Comparison of ENCODE assay signal across 12 cellular contexts in genomic region chr14:20247651-20248246, GRCh38. TPM values are rescaled to one million over a fixed set of nuclear protein-coding genes. Genes with fewer than 3 reads are reported as not detected.
A peak's percentile ranks its signal among the peaks of the same experiment; 100 is the strongest.
DNase-seq lines count a peak whose midpoint lies in the region; ATAC-seq and TF ChIP-seq lines count a peak whose summit lies in the region.
"Had no signal": no experiment of that assay in that cellular context is flagged by ENCODE, and none has a peak within 500 bp of the region (broad histone marks: within the 10 kb centered on the region; RNA-seq: fewer than 3 reads in every experiment).

No MANE protein-coding gene starts in this region.

- H3K27ac ChIP-seq in C4-2B (no peak overlapping the region), endodermal cell (ENCODE audit: low read depth, low read length) (no peak overlapping the region)
- H3K27ac ChIP-seq: tibial artery had no signal

- H3K9me3 ChIP-seq in endodermal cell (ENCODE audit: control insufficient read depth, low read length) = peaks cover 49% of the 10 kb centered on the region

- H3K36me3 Mint-ChIP-seq in endodermal cell (ENCODE audit: low read depth) (no peaks in the 10 kb centered on the region), natural killer cell (peaks cover 8% of the 10 kb centered on the region)

- H3K4me3 ChIP-seq in endodermal cell (ENCODE audit: low read length) = no peak overlapping the region
- H3K4me3 ChIP-seq: tibial artery had no signal

- TF ChIP-seq CTCF in C4-2B (conservative IDR thresholded peaks at IDR 0.05) (peak; percentile 82), GM13976 (IDR thresholded peaks at IDR 0.05; ENCODE audit: borderline replicate concordance, control extremely low read depth, extremely low read depth, insufficient read depth, missing control alignments) (peak; percentile 4), endodermal cell (conservative IDR thresholded peaks at IDR 0.05) (peak; percentile 64), natural killer cell (IDR thresholded peaks at IDR 0.05) (no peak)

- H3K4me1 ChIP-seq in endodermal cell (ENCODE audit: control insufficient read depth, insufficient read depth, low read length) = no peaks in the 10 kb centered on the region
- H3K4me1 ChIP-seq: tibial artery had no signal

- no peaks in the 10 kb centered on the region for H3K36me3 ChIP-seq in endodermal cell (ENCODE audit: control insufficient read depth, insufficient read depth, low read length)

- intact Hi-C loops in natural killer cell (cut with micrococcal nuclease) = no loop called here

- no peaks in the 10 kb centered on the region for H3K27me3 ChIP-seq in endodermal cell (ENCODE audit: control insufficient read depth, insufficient read depth, low read length, poor library complexity, severe bottlenecking)
- H3K27me3 ChIP-seq: tibial artery had no signal

- H3K4me3 Mint-ChIP-seq in endodermal cell = no peak overlapping the region
- H3K4me3 Mint-ChIP-seq in natural killer cell = no peak overlapping the region

- ATAC-seq in natural killer cell = no peak
- ATAC-seq in HG03196 (IDR thresholded peaks at IDR 0.05; ENCODE audit: unreplicated experiment) = no peak

- H3K27ac Mint-ChIP-seq in endodermal cell (no peak overlapping the region), natural killer cell (no peak overlapping the region)

- peaks cover 58% of the 10 kb centered on the region for H3K9me3 Mint-ChIP-seq in endodermal cell
- H3K9me3 Mint-ChIP-seq in natural killer cell = peaks cover 10% of the 10 kb centered on the region in 2 donors

- in situ Hi-C loops in GM13976 (cut with MboI; ENCODE audit: low sequenced_read_pairs, unreplicated experiment) = no loop called here

- H3K27me3 Mint-ChIP-seq in endodermal cell (ENCODE audit: insufficient read depth) = no peaks in the 10 kb centered on the region
- no peaks in the 10 kb centered on the region for H3K27me3 Mint-ChIP-seq in natural killer cell (ENCODE audit: low read depth in 2 of 2)

- DNase-seq in GM13976 (ENCODE audit: low spot score) = no peak
- DNase-seq in NCI-H748 treated with DMSO at 0.1 percent for 48 hours (lab: John Stamatoyannopoulos, UW) = peak; percentile 5
- DNase-seq in endodermal cell = no peak
- no peak for DNase-seq in activated CD8-positive, alpha-beta memory T cell treated with anti-CD3 and anti-CD28 coated beads for 24 hours
- no peak for DNase-seq in natural killer cell
- no peak for DNase-seq in occipital lobe (lab: John Stamatoyannopoulos, UW)
- DNase-seq: islet precursor cell, tibial artery had no signal

- 73 to 76% methylated on average over 2 to 3 of the region's 3 CpGs for whole genome bisulfite sequencing in endodermal cell (ENCODE audit: insufficient coverage in 1 of 2, insufficient read length in 1 of 2), 2 experiments

- H3K4me1 Mint-ChIP-seq in endodermal cell (no peaks in the 10 kb centered on the region), natural killer cell (no peaks in the 10 kb centered on the region)

- no peak overlapping the region for H3K9ac ChIP-seq in endodermal cell (ENCODE audit: extremely low read depth, low read length, poor library complexity, severe bottlenecking)

RNA-seq across cellular contexts. Expression of gene OR11H4, which starts 8.7 kb away (rescaled TPM):
- total RNA-seq in endodermal cell = not detected
- not detected for polyA plus RNA-seq in endodermal cell (2013, experiment 1 of 2)
- polyA plus RNA-seq in endodermal cell (2013, experiment 2 of 2) = not detected
- not detected for total RNA-seq in natural killer cell
- total RNA-seq in occipital lobe = not detected
- total RNA-seq: endothelial cell of umbilical vein, RPMI7951 had no signal
- polyA plus RNA-seq: endothelial cell of umbilical vein had no signal

RNA-seq across cellular contexts. Expression of gene OR11H7, which starts 19.0 kb away (rescaled TPM):
- total RNA-seq in endodermal cell (not detected), natural killer cell (not detected), occipital lobe (not detected)
- polyA plus RNA-seq in endodermal cell (2013, experiment 1 of 2) = not detected
- not detected for polyA plus RNA-seq in endodermal cell (2013, experiment 2 of 2)
- total RNA-seq: endothelial cell of umbilical vein, RPMI7951 had no signal
- polyA plus RNA-seq: endothelial cell of umbilical vein had no signal

RNA-seq across cellular contexts. Expression of gene OR11H6, which starts 24.2 kb away (rescaled TPM):
- not detected for total RNA-seq in endodermal cell
- not detected for polyA plus RNA-seq in endodermal cell (2013, experiment 1 of 2)
- polyA plus RNA-seq in endodermal cell (2013, experiment 2 of 2) = not detected
- not detected for total RNA-seq in natural killer cell
- not detected for total RNA-seq in occipital lobe
- total RNA-seq: endothelial cell of umbilical vein, RPMI7951 had no signal
- polyA plus RNA-seq: endothelial cell of umbilical vein had no signal

RNA-seq across cellular contexts. Expression of gene OR11G2, which starts 57.1 kb away (rescaled TPM):
- total RNA-seq in endodermal cell (not detected), natural killer cell (not detected), occipital lobe (not detected)
- not detected for polyA plus RNA-seq in endodermal cell (2013, experiment 1 of 2)
- not detected for polyA plus RNA-seq in endodermal cell (2013, experiment 2 of 2)
- total RNA-seq: endothelial cell of umbilical vein, RPMI7951 had no signal
- polyA plus RNA-seq: endothelial cell of umbilical vein had no signal

RNA-seq across cellular contexts. Expression of gene TTC5, which starts 58.0 kb away (rescaled TPM):
- 10 to 100 TPM; 20.1 to 20.5 TPM for total RNA-seq in endodermal cell
- polyA plus RNA-seq in endodermal cell (2013, experiment 1 of 2) = 16.2 TPM
- 14.2 TPM for polyA plus RNA-seq in endodermal cell (2013, experiment 2 of 2)
- 10 to 100 TPM; 18.1 to 23.5 (median 21.6) TPM for total RNA-seq in natural killer cell
- total RNA-seq in occipital lobe = 41.3 TPM
